In genomic region chr1:95086949-95087533, GRCh38 we compare ENCODE assay signal across 9 cellular contexts. TPM values are rescaled to one million over a fixed set of nuclear protein-coding genes. Genes with fewer than 3 reads are reported as not detected.
DNase-seq lines count a peak whose midpoint lies in the region; ATAC-seq, FAIRE-seq and TF ChIP-seq lines count a peak whose summit lies in the region.
"Had no signal": no experiment of that assay in that cellular context is flagged by ENCODE, and none has a peak within 500 bp of the region (broad histone marks: within the 10 kb centered on the region; RNA-seq: fewer than 3 reads in every experiment).

No MANE protein-coding gene starts in this region.

- H3K79me1 ChIP-seq in trophoblast cell (ENCODE audit: low read length): peaks cover 9% of the 10 kb centered on the region

- H2BK5ac ChIP-seq in trophoblast cell (ENCODE audit: low read depth, low read length, poor library complexity): peak overlapping the region; percentile 69

- H2AFZ ChIP-seq in endothelial cell of umbilical vein (ENCODE audit: low read depth, low read length) (peak overlapping the region; percentile 12), trophoblast cell (ENCODE audit: insufficient read depth, low read length, poor library complexity) (no peak overlapping the region)

- H4K8ac ChIP-seq in trophoblast cell (ENCODE audit: low read depth, low read length): no peak overlapping the region

- TF ChIP-seq EP300 in transverse colon (IDR thresholded peaks at IDR 0.05; ENCODE audit: low read depth): no peak

- no peak for TF ChIP-seq POLR2A in endothelial cell of umbilical vein (IDR thresholded peaks at IDR 0.05; ENCODE audit: low read depth, low read length)
- TF ChIP-seq POLR2A in transverse colon (IDR thresholded peaks at IDR 0.05): no peak

- no peak overlapping the region for H3K14ac ChIP-seq in trophoblast cell (ENCODE audit: low read length)

- no peaks in the 10 kb centered on the region for H3K79me2 ChIP-seq in endothelial cell of umbilical vein (ENCODE audit: control insufficient read depth, insufficient read depth, low read length)
- no peaks in the 10 kb centered on the region for H3K79me2 ChIP-seq in trophoblast cell (ENCODE audit: control insufficient read depth, insufficient read depth, low read length, poor library complexity)

- no TSS peak for BruUV-seq in endothelial cell of umbilical vein (replicated peaks; lab: Mats Ljungman, UMichigan)

- H3K27me3 ChIP-seq in endothelial cell of umbilical vein (ENCODE audit: control insufficient read depth in 2 of 2, insufficient read depth in 2 of 2, low read length in 2 of 2): no peaks in the 10 kb centered on the region
- H3K27me3 ChIP-seq in trophoblast cell (ENCODE audit: insufficient read depth, low read length): no peaks in the 10 kb centered on the region
- H3K27me3 ChIP-seq in transverse colon: no peaks in the 10 kb centered on the region

- peak; percentile 74 for FAIRE-seq in endothelial cell of umbilical vein (lab: Jason Lieb, UNC)

- H3K9ac ChIP-seq in endothelial cell of umbilical vein (replicated peaks; ENCODE audit: extremely low read depth, insufficient read depth, low read length) (peak overlapping the region; percentile 35), trophoblast cell (ENCODE audit: low read length) (no peak overlapping the region)

- H3K27ac ChIP-seq in endothelial cell of umbilical vein (ENCODE audit: insufficient read depth, low read depth, low read length) (peak overlapping the region; percentile 69), trophoblast cell (ENCODE audit: low read depth, low read length) (peak overlapping the region; percentile 70), transverse colon (peak overlapping the region in 2 of 4 donors; percentile 19 to 37)

- in situ Hi-C loops in transverse colon (cut with MboI; ENCODE audit: low pct_ligation_motif_present in 1 of 4, low pct_unique_long_range_greater_than_20kb in 1 of 4, low sequenced_read_pairs in 3 of 4): loop anchor here in 3 of 4 donors (25.0 kb wide), 1 partner anchor 150 kb away; the partner anchor contains the start of gene RWDD3 (in 3 of the 3)

- DNase-seq in M059J (ENCODE audit: low read depth) (peak; percentile 95), endothelial cell of umbilical vein (ENCODE audit: low read depth, low spot score) (peak; percentile 84), trophoblast cell (peak in 1 of 2 donors; percentile 56), OCI-M1 (lab: John Stamatoyannopoulos, UW) (no peak), NCI-H1417 (lab: John Stamatoyannopoulos, UW) (no peak), NK-92 (lab: John Stamatoyannopoulos, UW; ENCODE audit: unreplicated experiment) (no peak), transverse colon (no peak)
- DNase-seq: activated naive CD4-positive, alpha-beta T cell treated with anti-CD3 and anti-CD28 coated beads, Interleukin-2, amount 10 ng/mL, durations not matched to agents 7 days and 5 days had no signal

- no peak overlapping the region for H3K4me3 ChIP-seq in endothelial cell of umbilical vein (replicated peaks in 1 of 3; ENCODE audit: insufficient read depth in 1 of 3, low read depth in 1 of 3, low read length in 3 of 3)
- no peak overlapping the region for H3K4me3 ChIP-seq in trophoblast cell (ENCODE audit: low read depth, low read length)
- H3K4me3 ChIP-seq in transverse colon: no peak overlapping the region

- H3K9me1 ChIP-seq in endothelial cell of umbilical vein (replicated peaks; ENCODE audit: control insufficient read depth, extremely low read depth, insufficient read depth, low read length): no peaks in the 10 kb centered on the region

- H2AK5ac ChIP-seq in trophoblast cell (ENCODE audit: low read length): no peak overlapping the region

- H2BK120ac ChIP-seq in trophoblast cell (ENCODE audit: insufficient read depth, low read length, poor library complexity): no peak overlapping the region

- no peak overlapping the region for H3K4ac ChIP-seq in trophoblast cell (ENCODE audit: low read depth, low read length)

- peak overlapping the region; percentile 2 for H4K91ac ChIP-seq in trophoblast cell (ENCODE audit: low read depth, low read length)

- CTCF ChIA-PET in endothelial cell of umbilical vein (lab: Charles Lee): interaction anchor here (0.7 to 2.3 kb wide), 5 partner anchors 14 to 147 kb away, joined by 3 to 17 read pairs (median 3); partner anchors contain the start of genes ALG14, RWDD3 and TLCD4

- H3K18ac ChIP-seq in trophoblast cell (ENCODE audit: low read length): no peak overlapping the region

- H3K36me3 ChIP-seq in endothelial cell of umbilical vein (ENCODE audit: control insufficient read depth in 2 of 2, extremely low read depth in 1 of 2, insufficient read depth in 2 of 2, low read length in 2 of 2) (no peaks in the 10 kb centered on the region), trophoblast cell (ENCODE audit: control insufficient read depth in 1 of 2, insufficient read depth in 2 of 2, low read length in 2 of 2) (no peaks in the 10 kb centered on the region), transverse colon (no peaks in the 10 kb centered on the region)

- no peak overlapping the region for H4K12ac ChIP-seq in trophoblast cell (ENCODE audit: low read depth, low read length)

- H3K23ac ChIP-seq in trophoblast cell (ENCODE audit: low read length): no peak overlapping the region

- peak overlapping the region; percentile 50 for H2BK12ac ChIP-seq in trophoblast cell (ENCODE audit: low read length)

- H3K9me3 ChIP-seq in endothelial cell of umbilical vein (replicated peaks; ENCODE audit: control insufficient read depth, insufficient read depth, low read length): no peaks in the 10 kb centered on the region
- peaks cover 8% of the 10 kb centered on the region for H3K9me3 ChIP-seq in trophoblast cell (ENCODE audit: insufficient read depth, low read depth, low read length)
- H3K9me3 ChIP-seq in transverse colon: no peaks in the 10 kb centered on the region

- peak; percentile 38 for ATAC-seq in GM18502 (IDR thresholded peaks at IDR 0.05; ENCODE audit: poor library complexity, unreplicated experiment)

- dilution Hi-C loops in endothelial cell of umbilical vein (cut with MboI; ENCODE audit: extremely low pct_ligation_motif_present, low sequenced_read_pairs): no loop called here

- intact Hi-C loops in endothelial cell of umbilical vein (cut with micrococcal nuclease) (loop anchor here (1.0 kb wide), 1 partner anchor 30 kb away; the partner anchor contains the start of gene TLCD4), transverse colon (cut with DNase I; ENCODE audit: low total_unique reads) (no loop called here)

- H3K4me1 ChIP-seq in endothelial cell of umbilical vein (ENCODE audit: control insufficient read depth, extremely low read depth, insufficient read depth, low read length): peaks cover 16% of the 10 kb centered on the region
- H3K4me1 ChIP-seq in trophoblast cell (ENCODE audit: control insufficient read depth in 1 of 2, insufficient read depth in 2 of 2, low read length in 2 of 2): peaks cover 6 to 7% of the 10 kb centered on the region in 2 experiments
- H3K4me1 ChIP-seq in transverse colon: peaks cover 0 to 13% (median 4%) of the 10 kb centered on the region in 4 donors

- POLR2A ChIA-PET in endothelial cell of umbilical vein (lab: Charles Lee): interaction anchor here (0.7 kb wide), 1 partner anchor 371 kb away, joined by 3 read pairs; no protein-coding TSS in a partner anchor

- no CpG with 5 or more reads among the region's 5 CpGs for WGBS in trophoblast cell (ENCODE audit: extremely low coverage, insufficient coverage, insufficient read length)
- WGBS in transverse colon (ENCODE audit: low coverage in 1 of 2), 2 donors: 41 to 44% methylated on average over 3 to 5 of the region's 5 CpGs

- peak overlapping the region; percentile 52 for H3K4me2 ChIP-seq in endothelial cell of umbilical vein (ENCODE audit: insufficient read depth, low read length)
- peak overlapping the region; percentile 45 for H3K4me2 ChIP-seq in trophoblast cell (ENCODE audit: low read length)

- no peaks in the 10 kb centered on the region for H4K20me1 ChIP-seq in endothelial cell of umbilical vein (replicated peaks; ENCODE audit: control insufficient read depth, extremely low read depth, insufficient read depth, low read length)

- TF ChIP-seq CTCF in endothelial cell of umbilical vein (IDR thresholded peaks at IDR 0.05; ENCODE audit: extremely low read depth in 1 of 2, insufficient read depth in 1 of 2, low read depth in 1 of 2, low read length in 2 of 2) (no peak), transverse colon (IDR thresholded peaks at IDR 0.05) (no peak)

TF ChIP-seq in endothelial cell of umbilical vein, 7 proteins besides CTCF, POLR2A, EP300 and RAD21 (continues in another document):
- no peak for TF ChIP-seq GATA2 (IDR thresholded peaks at IDR 0.05; ENCODE audit: insufficient read depth, insufficient read length, low read depth, low read length)
- no peak for TF ChIP-seq MAX (IDR thresholded peaks at IDR 0.05; ENCODE audit: insufficient read depth, insufficient read length)

RNA-seq across cellular contexts. Expression of gene ALG14, which starts 14.3 kb away (rescaled TPM):
- 1.9 and 2.1 TPM in 2 replicates for total RNA-seq in M059J (2014; rRNA removed; shearing (Covaris generic))
- total RNA-seq in endothelial cell of umbilical vein (8.6 and 12.3 TPM in 2 replicates), transverse colon (1 to 10 TPM in 3 of 4 donors, under 1 TPM in 1; 0.40 to 2.3 (median 2.2) TPM)
- 2.1 and 2.6 TPM in 2 replicates for polyA plus RNA-seq in endothelial cell of umbilical vein
- 1.7 and 2.4 TPM in 2 replicates for polyA plus RNA-seq in endothelial cell of umbilical vein (2011; cell fraction: cytosol; rRNA removed)
- polyA plus RNA-seq in endothelial cell of umbilical vein (2011; cell fraction: nucleus; rRNA removed): 1.1 and 1.4 TPM in 2 replicates
- polyA plus RNA-seq in endothelial cell of umbilical vein (2012): 3.6 and 4.6 TPM in 2 replicates
- polyA minus RNA-seq in endothelial cell of umbilical vein: 5.7 and 19.2 TPM in 2 replicates
- 4.4 TPM for polyA minus RNA-seq in endothelial cell of umbilical vein (2011; cell fraction: cytosol; rRNA and poly(A)+ RNA removed)
- 1.3 and 2.7 TPM in 2 replicates for polyA minus RNA-seq in endothelial cell of umbilical vein (2011; cell fraction: nucleus; rRNA and poly(A)+ RNA removed)
- polyA plus RNA-seq in trophoblast cell (2013): 3.5 and 3.8 TPM in 2 replicates

RNA-seq across cellular contexts. Expression of gene TLCD4, which starts 30.1 kb away (rescaled TPM):
- total RNA-seq in M059J (2014; rRNA removed; shearing (Covaris generic)): 10.1 and 11.5 TPM in 2 replicates
- total RNA-seq in endothelial cell of umbilical vein (0.07 and 0.51 TPM in 2 replicates), transverse colon (10 to 100 TPM in 3 of 4 donors, 1 to 10 TPM in 1; 3.4 to 68.8 (median 43.5) TPM)
- polyA plus RNA-seq in endothelial cell of umbilical vein: 0.05 and 0.11 TPM in 2 replicates
- polyA plus RNA-seq in endothelial cell of umbilical vein (2011; cell fraction: cytosol; rRNA removed): 0.06 TPM in 2 replicates
- 0.11 and 0.15 TPM in 2 replicates for polyA plus RNA-seq in endothelial cell of umbilical vein (2011; cell fraction: nucleus; rRNA removed)
- polyA plus RNA-seq in endothelial cell of umbilical vein (2012): 0.03 TPM in 1 of 2 replicates, not detected in the other
- 0.13 and 0.34 TPM in 2 replicates for polyA minus RNA-seq in endothelial cell of umbilical vein
- polyA minus RNA-seq in endothelial cell of umbilical vein (2011; cell fraction: cytosol; rRNA and poly(A)+ RNA removed): 6.0 TPM
- 0.14 and 0.96 TPM in 2 replicates for polyA minus RNA-seq in endothelial cell of umbilical vein (2011; cell fraction: nucleus; rRNA and poly(A)+ RNA removed)
- polyA plus RNA-seq in trophoblast cell (2013): 4.5 and 4.7 TPM in 2 replicates

Comparison
In these comparisons a context has a peak if more than half of its experiments do, and no peak if none do; other contexts are left out.
1. DNase-seq: peak in M059J (single experiment) and endothelial cell of umbilical vein (single experiment); none in OCI-M1 (single experiment), NCI-H1417 (0 of 3), NK-92 (single experiment) and transverse colon (single experiment).